In the genomic region with DNA sequence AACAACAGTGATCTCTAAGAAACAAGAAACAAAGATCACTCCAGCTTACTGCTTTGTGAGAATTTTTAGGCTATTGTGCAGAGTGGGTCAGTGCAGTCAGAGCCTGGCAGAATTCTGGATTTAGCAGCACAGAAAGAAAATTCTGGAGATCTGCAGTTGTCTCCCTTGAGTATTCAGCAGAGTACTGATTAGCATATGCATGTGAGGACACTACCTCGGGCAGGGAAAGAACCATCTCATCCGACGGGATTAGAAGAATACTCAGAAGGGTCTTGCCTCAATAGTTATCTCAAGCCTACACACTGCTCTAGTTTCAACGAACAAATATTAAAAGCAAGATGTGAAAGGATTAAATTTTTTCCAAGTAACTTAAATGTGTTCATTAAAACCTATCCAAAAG, we compare ENCODE assay signal across 15 cellular contexts.
DNase-seq lines count a peak whose midpoint lies in the region; ATAC-seq and TF ChIP-seq lines count a peak whose summit lies in the region.
"Had no signal": no experiment of that assay in that cellular context is flagged by ENCODE, and none has a peak within 500 bp of the region (broad histone marks: within the 10 kb centered on the region; RNA-seq: fewer than 3 reads in every experiment).

No MANE protein-coding gene starts in this region.

- 0 out of 2 replicates have a peak overlapping the region, but pooled peaks have one; percentile 33 for H3K4me2 ChIP-seq in GM23338

- no peak for TF ChIP-seq CTCF in GM23338 (conservative IDR thresholded peaks at IDR 0.05; ENCODE audit: low read depth in 2 of 2)
- TF ChIP-seq CTCF in psoas muscle (IDR thresholded peaks at IDR 0.05): no peak

- no peak overlapping the region for H3K4me3 Mint-ChIP-seq in GM23338
- H3K4me3 Mint-ChIP-seq: CD4-positive, alpha-beta memory T cell; H9 had no signal

- H3K4me3 ChIP-seq in GM23338 (no peak overlapping the region), NT2/D1 (ENCODE audit: insufficient read length, low read depth) (no peak overlapping the region), SJCRH30 (no peak overlapping the region), psoas muscle (no peak overlapping the region)

- ATAC-seq in GM23338 (peak; percentile 84), psoas muscle (no peak)
- ATAC-seq: HCT116 had no signal

- no peaks in the 10 kb centered on the region for H3K27me3 ChIP-seq in GM23338 (ENCODE audit: insufficient read depth)
- H3K27me3 ChIP-seq in NT2/D1 (ENCODE audit: insufficient read depth, insufficient read length): no peaks in the 10 kb centered on the region
- no peaks in the 10 kb centered on the region for H3K27me3 ChIP-seq in SJCRH30
- no peaks in the 10 kb centered on the region for H3K27me3 ChIP-seq in psoas muscle (ENCODE audit: insufficient read depth in 3 of 3, low read length in 2 of 3)

- no peak overlapping the region for H3K27ac ChIP-seq in GM23338 (ENCODE audit: low read depth)
- no peak overlapping the region for H3K27ac ChIP-seq in SJCRH30
- no peak overlapping the region for H3K27ac ChIP-seq in psoas muscle

- H3K9me2 ChIP-seq in GM23338 (ENCODE audit: insufficient read depth): no peaks in the 10 kb centered on the region

- no peaks in the 10 kb centered on the region for H3K9me3 Mint-ChIP-seq in GM23338
- H3K9me3 Mint-ChIP-seq: CD4-positive, alpha-beta memory T cell; H9 had no signal

- H3K9me3 ChIP-seq in NT2/D1 (ENCODE audit: insufficient read depth, low read length) (no peaks in the 10 kb centered on the region), SJCRH30 (replicated peaks) (no peaks in the 10 kb centered on the region), psoas muscle (no peaks in the 10 kb centered on the region)

- H3K27me3 Mint-ChIP-seq in GM23338 (ENCODE audit: insufficient read depth, low read depth, poor library complexity): no peaks in the 10 kb centered on the region
- H3K27me3 Mint-ChIP-seq: CD4-positive, alpha-beta memory T cell had no signal

- peaks cover 25% of the 10 kb centered on the region for H3K4me1 Mint-ChIP-seq in GM23338
- H3K4me1 Mint-ChIP-seq: CD4-positive, alpha-beta memory T cell had no signal

- intact Hi-C loops in psoas muscle (cut with DNase I): no loop called here

- H3K79me2 ChIP-seq in GM23338 (replicated peaks; ENCODE audit: insufficient read depth): no peaks in the 10 kb centered on the region

- no peaks in the 10 kb centered on the region for H3F3A ChIP-seq in GM23338 (replicated peaks; ENCODE audit: low read depth)

- peaks cover 3% of the 10 kb centered on the region; the same call in 2 of the 3 replicates for H3K36me3 Mint-ChIP-seq in GM23338 (ENCODE audit: low read depth)

- H3K4me1 ChIP-seq in GM23338 (ENCODE audit: insufficient read depth): peaks cover 9% of the 10 kb centered on the region
- H3K4me1 ChIP-seq in NT2/D1 (ENCODE audit: insufficient read depth, insufficient read length): no peaks in the 10 kb centered on the region
- no peaks in the 10 kb centered on the region for H3K4me1 ChIP-seq in SJCRH30
- H3K4me1 ChIP-seq in psoas muscle: no peaks in the 10 kb centered on the region

- H3K9ac ChIP-seq in NT2/D1 (ENCODE audit: insufficient read length, low read depth): no peak overlapping the region

- no peaks in the 10 kb centered on the region for H4K20me1 ChIP-seq in GM23338 (replicated peaks; ENCODE audit: insufficient read depth)

- H3K36me3 ChIP-seq in GM23338 (ENCODE audit: insufficient read depth) (no peaks in the 10 kb centered on the region), NT2/D1 (ENCODE audit: insufficient read depth, insufficient read length, low read length) (peaks cover 4% of the 10 kb centered on the region), SJCRH30 (no peaks in the 10 kb centered on the region), psoas muscle (ENCODE audit: insufficient read depth in 1 of 2, low read depth in 1 of 2) (no peaks in the 10 kb centered on the region)

- DNase-seq in GM23338 (ENCODE audit: low spot score) (peak; percentile 45), NT2/D1 (ENCODE audit: low read depth, low spot score) (peak; percentile 5), medulla oblongata (ENCODE audit: extremely low spot score) (peak; percentile 9), HuH-7 (ENCODE audit: low spot score) (no peak), SJCRH30 (no peak), psoas muscle (no peak)
- DNase-seq: C1 segment of cervical spinal cord; Calu3; CD4-positive, alpha-beta memory T cell; COR-L47; DMS153; DND-41; GOT3; H9 had no signal

- 79 to 85% (median 81%) methylated on average over 4 of the region's 4 CpGs for WGBS in psoas muscle, 3 donors

- no peak overlapping the region for H3K27ac Mint-ChIP-seq in GM23338
- H3K27ac Mint-ChIP-seq: H9 had no signal

- no peak overlapping the region for H2AFZ ChIP-seq in GM23338

TF ChIP-seq in GM23338, 12 proteins besides CTCF, POLR2A, EP300 and RAD21:
- TF ChIP-seq EZH2phosphoT487 (IDR thresholded peaks at IDR 0.05; ENCODE audit: unreplicated experiment) (no peak), NANOG (IDR thresholded peaks at IDR 0.05; ENCODE audit: borderline replicate concordance) (no peak), JUNB (IDR thresholded peaks at IDR 0.05; ENCODE audit: unreplicated experiment) (no peak)
- TF ChIP-seq, protein P1, sequence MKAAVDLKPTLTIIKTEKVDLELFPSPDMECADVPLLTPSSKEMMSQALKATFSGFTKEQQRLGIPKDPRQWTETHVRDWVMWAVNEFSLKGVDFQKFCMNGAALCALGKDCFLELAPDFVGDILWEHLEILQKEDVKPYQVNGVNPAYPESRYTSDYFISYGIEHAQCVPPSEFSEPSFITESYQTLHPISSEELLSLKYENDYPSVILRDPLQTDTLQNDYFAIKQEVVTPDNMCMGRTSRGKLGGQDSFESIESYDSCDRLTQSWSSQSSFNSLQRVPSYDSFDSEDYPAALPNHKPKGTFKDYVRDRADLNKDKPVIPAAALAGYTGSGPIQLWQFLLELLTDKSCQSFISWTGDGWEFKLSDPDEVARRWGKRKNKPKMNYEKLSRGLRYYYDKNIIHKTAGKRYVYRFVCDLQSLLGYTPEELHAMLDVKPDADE (IDR thresholded peaks at IDR 0.05): no peak
- TF ChIP-seq, protein P2, sequence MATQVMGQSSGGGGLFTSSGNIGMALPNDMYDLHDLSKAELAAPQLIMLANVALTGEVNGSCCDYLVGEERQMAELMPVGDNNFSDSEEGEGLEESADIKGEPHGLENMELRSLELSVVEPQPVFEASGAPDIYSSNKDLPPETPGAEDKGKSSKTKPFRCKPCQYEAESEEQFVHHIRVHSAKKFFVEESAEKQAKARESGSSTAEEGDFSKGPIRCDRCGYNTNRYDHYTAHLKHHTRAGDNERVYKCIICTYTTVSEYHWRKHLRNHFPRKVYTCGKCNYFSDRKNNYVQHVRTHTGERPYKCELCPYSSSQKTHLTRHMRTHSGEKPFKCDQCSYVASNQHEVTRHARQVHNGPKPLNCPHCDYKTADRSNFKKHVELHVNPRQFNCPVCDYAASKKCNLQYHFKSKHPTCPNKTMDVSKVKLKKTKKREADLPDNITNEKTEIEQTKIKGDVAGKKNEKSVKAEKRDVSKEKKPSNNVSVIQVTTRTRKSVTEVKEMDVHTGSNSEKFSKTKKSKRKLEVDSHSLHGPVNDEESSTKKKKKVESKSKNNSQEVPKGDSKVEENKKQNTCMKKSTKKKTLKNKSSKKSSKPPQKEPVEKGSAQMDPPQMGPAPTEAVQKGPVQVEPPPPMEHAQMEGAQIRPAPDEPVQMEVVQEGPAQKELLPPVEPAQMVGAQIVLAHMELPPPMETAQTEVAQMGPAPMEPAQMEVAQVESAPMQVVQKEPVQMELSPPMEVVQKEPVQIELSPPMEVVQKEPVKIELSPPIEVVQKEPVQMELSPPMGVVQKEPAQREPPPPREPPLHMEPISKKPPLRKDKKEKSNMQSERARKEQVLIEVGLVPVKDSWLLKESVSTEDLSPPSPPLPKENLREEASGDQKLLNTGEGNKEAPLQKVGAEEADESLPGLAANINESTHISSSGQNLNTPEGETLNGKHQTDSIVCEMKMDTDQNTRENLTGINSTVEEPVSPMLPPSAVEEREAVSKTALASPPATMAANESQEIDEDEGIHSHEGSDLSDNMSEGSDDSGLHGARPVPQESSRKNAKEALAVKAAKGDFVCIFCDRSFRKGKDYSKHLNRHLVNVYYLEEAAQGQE (IDR thresholded peaks at IDR 0.05; ENCODE audit: unreplicated experiment): no peak

Comparison
In these comparisons a context has a peak if more than half of its experiments do, and no peak if none do; other contexts are left out.
1. DNase-seq: peak in GM23338 (single experiment), NT2/D1 (single experiment) and medulla oblongata (single experiment); none in HuH-7 (single experiment), SJCRH30 (0 of 2) and psoas muscle (0 of 2).